8 cellular contexts compared by ENCODE assay signal in the genomic region with DNA sequence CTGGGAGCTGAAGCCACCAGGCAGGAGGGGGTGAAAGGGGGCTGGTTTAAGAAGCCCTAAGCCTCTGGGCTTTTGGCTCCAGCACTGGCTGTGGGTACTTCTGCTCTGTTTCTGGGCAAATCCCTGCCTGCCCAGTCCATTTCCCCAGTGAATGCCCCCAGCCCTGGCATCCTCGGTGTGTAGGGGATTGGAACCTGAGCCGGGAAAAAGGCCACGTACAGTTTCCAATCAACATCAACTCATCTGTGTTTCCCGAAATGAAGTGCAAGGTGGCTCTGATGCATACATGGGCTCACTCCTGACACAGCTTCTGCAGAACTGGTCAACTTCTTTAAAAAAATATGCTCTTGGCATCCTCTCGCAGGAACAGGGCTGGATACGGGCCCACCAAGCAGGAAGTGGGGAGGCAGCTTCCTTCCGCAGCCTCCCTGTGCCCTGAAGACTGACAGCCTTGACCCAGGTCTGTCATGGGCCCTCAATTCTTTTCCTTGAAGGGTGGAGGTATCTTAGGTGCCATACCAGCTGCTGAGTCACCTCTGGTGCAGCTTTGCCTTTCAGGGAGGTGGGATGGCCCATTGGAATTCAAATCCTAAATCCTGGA.
A peak's percentile ranks its signal among the peaks of the same experiment; 100 is the strongest.
DNase-seq lines count a peak whose midpoint lies in the region; ATAC-seq, FAIRE-seq and TF ChIP-seq lines count a peak whose summit lies in the region.

No MANE protein-coding gene starts in this region.

- H3K4me1 ChIP-seq in prostate gland (replicated peaks): peaks cover 8% of the 10 kb centered on the region

- POLR2A ChIA-PET in activated CD4-positive, alpha-beta memory T cell treated with anti-CD3 and anti-CD28 coated beads, Interleukin-2, amount 10 ng/mL, durations not matched to agents 7 days and 5 days (lab: Charles Lee): interaction anchor here (1.1 to 1.7 kb wide), 4 partner anchors 73 to 151 kb away, joined by 3 to 6 read pairs (median 4); a partner anchor contains a TSS
- POLR2A ChIA-PET in activated CD4-positive, alpha-beta memory T cell treated with anti-CD3 and anti-CD28 coated beads for 36 hours (lab: Charles Lee): interaction anchor here (1.1 kb wide), 1 partner anchor 87 kb away, joined by 3 read pairs; no protein-coding TSS in a partner anchor

- intact Hi-C loops in activated CD4-positive, alpha-beta memory T cell treated with anti-CD3 and anti-CD28 coated beads for 36 hours (cut with micrococcal nuclease): loop anchor here (2.0 kb wide), 1 partner anchor 86 kb away; no protein-coding TSS in a partner anchor
- intact Hi-C loops in dendritic cell treated with granulocyte-macrophage colony-stimulating factor and Interleukin-4, amounts not matched to agents 40 ng/mL and 50 ng/mL, for 4 days (cut with micrococcal nuclease): loop anchor here (2.0 to 5.0 kb wide), 2 partner anchors 152 to 169 kb away; a partner anchor contains a TSS
- intact Hi-C loops in prostate gland (cut with DNase I): loop anchor here (5.0 to 10.0 kb wide), 5 partner anchors 34 to 292 kb away; a partner anchor contains a TSS

- H3K4me3 ChIP-seq in prostate gland: no peak overlapping the region

- no peak for FAIRE-seq in urothelium cell line (lab: Jason Lieb, UNC)

- no peaks in the 10 kb centered on the region for H3K9me3 ChIP-seq in prostate gland

- H3K27ac ChIP-seq in prostate gland: peak overlapping the region; percentile 75 to 79

- peak; percentile 1 for ATAC-seq in HG03378 (IDR thresholded peaks at IDR 0.05; ENCODE audit: unreplicated experiment)

- 15% methylated on average over 7 of the region's 7 CpGs for WGBS in prostate gland

- H3K4me3 Mint-ChIP-seq in activated CD4-positive, alpha-beta memory T cell treated with anti-CD3 and anti-CD28 coated beads, Interleukin-2, amount 10 ng/mL, durations not matched to agents 7 days and 5 days: no peak overlapping the region
- H3K4me3 Mint-ChIP-seq in activated CD4-positive, alpha-beta memory T cell treated with anti-CD3 and anti-CD28 coated beads for 36 hours: no peak overlapping the region
- peak overlapping the region; percentile 39 for H3K4me3 Mint-ChIP-seq in dendritic cell treated with granulocyte-macrophage colony-stimulating factor and Interleukin-4, amounts not matched to agents 40 ng/mL and 50 ng/mL, for 4 days

- H3K9me3 Mint-ChIP-seq in activated CD4-positive, alpha-beta memory T cell treated with anti-CD3 and anti-CD28 coated beads, Interleukin-2, amount 10 ng/mL, durations not matched to agents 7 days and 5 days: no peaks in the 10 kb centered on the region
- H3K9me3 Mint-ChIP-seq in activated CD4-positive, alpha-beta memory T cell treated with anti-CD3 and anti-CD28 coated beads for 36 hours: no peaks in the 10 kb centered on the region
- H3K9me3 Mint-ChIP-seq in dendritic cell treated with granulocyte-macrophage colony-stimulating factor and Interleukin-4, amounts not matched to agents 40 ng/mL and 50 ng/mL, for 4 days: no peaks in the 10 kb centered on the region

- peaks cover 19% of the 10 kb centered on the region for H3K4me1 Mint-ChIP-seq in activated CD4-positive, alpha-beta memory T cell treated with anti-CD3 and anti-CD28 coated beads, Interleukin-2, amount 10 ng/mL, durations not matched to agents 7 days and 5 days
- H3K4me1 Mint-ChIP-seq in activated CD4-positive, alpha-beta memory T cell treated with anti-CD3 and anti-CD28 coated beads for 36 hours (ENCODE audit: low read depth): peaks cover 14% of the 10 kb centered on the region
- H3K4me1 Mint-ChIP-seq in dendritic cell treated with granulocyte-macrophage colony-stimulating factor and Interleukin-4, amounts not matched to agents 40 ng/mL and 50 ng/mL, for 4 days (ENCODE audit: low read depth): peaks cover 83% of the 10 kb centered on the region

- CTCF ChIA-PET in activated CD4-positive, alpha-beta memory T cell treated with anti-CD3 and anti-CD28 coated beads, Interleukin-2, amount 10 ng/mL, durations not matched to agents 7 days and 5 days (lab: Charles Lee): interaction anchor here (2.5 kb wide), 1 partner anchor 86 kb away, joined by 18 read pairs; no protein-coding TSS in a partner anchor
- CTCF ChIA-PET in activated CD4-positive, alpha-beta memory T cell treated with anti-CD3 and anti-CD28 coated beads for 36 hours (lab: Charles Lee): interaction anchor here (1.1 to 2.1 kb wide), 2 partner anchors 87 to 94 kb away, joined by 4 to 11 read pairs; no protein-coding TSS in a partner anchor

- no peak for TF ChIP-seq CTCF in prostate gland (IDR thresholded peaks at IDR 0.05)

- H3K36me3 Mint-ChIP-seq in activated CD4-positive, alpha-beta memory T cell treated with anti-CD3 and anti-CD28 coated beads, Interleukin-2, amount 10 ng/mL, durations not matched to agents 7 days and 5 days (ENCODE audit: low read depth): peaks cover 35% of the 10 kb centered on the region
- H3K36me3 Mint-ChIP-seq in activated CD4-positive, alpha-beta memory T cell treated with anti-CD3 and anti-CD28 coated beads for 36 hours: peaks cover 11% of the 10 kb centered on the region
- peaks cover 56% of the 10 kb centered on the region for H3K36me3 Mint-ChIP-seq in dendritic cell treated with granulocyte-macrophage colony-stimulating factor and Interleukin-4, amounts not matched to agents 40 ng/mL and 50 ng/mL, for 4 days (ENCODE audit: low read depth)

- H3K27ac Mint-ChIP-seq in activated CD4-positive, alpha-beta memory T cell treated with anti-CD3 and anti-CD28 coated beads, Interleukin-2, amount 10 ng/mL, durations not matched to agents 7 days and 5 days: peak overlapping the region; percentile 35
- no peak overlapping the region for H3K27ac Mint-ChIP-seq in activated CD4-positive, alpha-beta memory T cell treated with anti-CD3 and anti-CD28 coated beads for 36 hours
- H3K27ac Mint-ChIP-seq in dendritic cell treated with granulocyte-macrophage colony-stimulating factor and Interleukin-4, amounts not matched to agents 40 ng/mL and 50 ng/mL, for 4 days: peak overlapping the region; percentile 96

- no peak for DNase-seq in activated CD4-positive, alpha-beta memory T cell treated with anti-CD3 and anti-CD28 coated beads, Interleukin-2, amount 10 ng/mL, durations not matched to agents 7 days and 5 days
- no peak for DNase-seq in activated CD4-positive, alpha-beta memory T cell treated with anti-CD3 and anti-CD28 coated beads for 36 hours
- no peak for DNase-seq in prostate gland (ENCODE audit: low spot score)
- no peak for DNase-seq in AML-193 (lab: John Stamatoyannopoulos, UW)
- no peak for DNase-seq in AG08396 (ENCODE audit: low spot score)
- no peak for DNase-seq in urothelium cell line (ENCODE audit: low spot score)

- no peaks in the 10 kb centered on the region for H3K27me3 ChIP-seq in prostate gland (replicated peaks; ENCODE audit: insufficient read depth)

- no peak for TF ChIP-seq POLR2A in prostate gland (IDR thresholded peaks at IDR 0.05)

- H3K36me3 ChIP-seq in prostate gland: no peaks in the 10 kb centered on the region

- no peaks in the 10 kb centered on the region for H3K27me3 Mint-ChIP-seq in activated CD4-positive, alpha-beta memory T cell treated with anti-CD3 and anti-CD28 coated beads, Interleukin-2, amount 10 ng/mL, durations not matched to agents 7 days and 5 days
- H3K27me3 Mint-ChIP-seq in activated CD4-positive, alpha-beta memory T cell treated with anti-CD3 and anti-CD28 coated beads for 36 hours: no peaks in the 10 kb centered on the region
- no peaks in the 10 kb centered on the region for H3K27me3 Mint-ChIP-seq in dendritic cell treated with granulocyte-macrophage colony-stimulating factor and Interleukin-4, amounts not matched to agents 40 ng/mL and 50 ng/mL, for 4 days
